ENCODE assay signal across 34 cellular contexts in genomic region chr3:9030034-9030433, GRCh38.
"Had no signal": no experiment of that assay in that cellular context is flagged by ENCODE, and none has a peak within 500 bp of the region (broad histone marks: within the 10 kb centered on the region; RNA-seq: fewer than 3 reads in every experiment).

No MANE protein-coding gene starts in this region.

- DNase-seq: Karpas-422, Kasumi-1, MG63, MM.1S, MV-4-11, NCI-H1048, NCI-H1092, NCI-H1092 treated with DMSO at 0.1 percent for 48 hours, NCI-H1105, NCI-H1105 treated with DMSO at 0.1 percent for 48 hours, NCI-H1417, NCI-H1417 treated with DMSO at 0.1 percent for 48 hours, NCI-H1436, NCI-H1436 treated with DMSO at 0.1 percent for 48 hours, NCI-H146, NCI-H1694, NCI-H1694 treated with DMSO at 0.1 percent for 48 hours, NCI-H187, NCI-H187 treated with DMSO at 0.1 percent for 48 hours, NCI-H1930, NCI-H2029, NCI-H2029 treated with DMSO at 0.1 percent for 48 hours, NCI-H2081, NCI-H2081 treated with DMSO at 0.1 percent for 48 hours, NCI-H2107, NCI-H2171, NCI-H2171 treated with DMSO at 0.1 percent for 48 hours, NCI-H2227 treated with DMSO at 0.1 percent for 48 hours, NCI-H226, NCI-H345, NCI-H446, NCI-H446 treated with DMSO at 0.1 percent for 48 hours, NCI-H510A, NCI-H510A treated with DMSO at 0.1 percent for 48 hours had no signal

- H3K27me3 ChIP-seq: MG63 had no signal

- H3K36me3 ChIP-seq: MG63 had no signal

- H3K4me3 ChIP-seq: MG63 had no signal

- H3K9me3 ChIP-seq: MG63 had no signal
